In genomic region chr11:71448257-71449161, GRCh38 we compare ENCODE assay signal across 1 cellular context.
TF ChIP-seq lines count a peak whose summit lies in the region.

TSS of gene DHCR7 (minus strand) at chr11:71448393. CDS start at chr11:71444952, 3,441 bp downstream.

TF ChIP-seq in K562, 482 proteins besides CTCF, POLR2A, EP300 and RAD21 (continued from another document and continues in another):
- TF ChIP-seq NCOA1 (IDR thresholded peaks at IDR 0.05; ENCODE audit: low read depth) (no peak), NFIX (CRISPR knock-in tag; IDR thresholded peaks at IDR 0.05; ENCODE audit: low read depth) (no peak), RUNX1 (IDR thresholded peaks at IDR 0.05; ENCODE audit: low read depth) (no peak), MLLT1 (IDR thresholded peaks at IDR 0.05) (no peak), RHOXF2B (CRISPR knock-in tag; conservative IDR thresholded peaks at IDR 0.05) (no peak), MAFF (IDR thresholded peaks at IDR 0.05; ENCODE audit: low read length) (no peak), TEAD4 (IDR thresholded peaks at IDR 0.05; ENCODE audit: low read length) (0 out of 2 replicates have a peak, but pooled peaks have one; percentile 10), TEAD4 (CRISPR knock-in tag; IDR thresholded peaks at IDR 0.05; ENCODE audit: borderline replicate concordance) (no peak), HLTF (IDR thresholded peaks at IDR 0.05) (0 out of 2 replicates have a peak, but pooled peaks have one; percentile 38), ZNF24 (IDR thresholded peaks at IDR 0.05) (no peak), ARID1B (IDR thresholded peaks at IDR 0.05) (0 out of 2 replicates have a peak, but pooled peaks have one; percentile 18), ZNF217 (CRISPR knock-in tag; IDR thresholded peaks at IDR 0.05) (no peak), PTBP1 (IDR thresholded peaks at IDR 0.05; ENCODE audit: low read depth, low read length) (no peak), ESRRB (CRISPR knock-in tag; IDR thresholded peaks at IDR 0.05; ENCODE audit: borderline replicate concordance) (no peak), MNT (conservative IDR thresholded peaks at IDR 0.05) (peak; percentile 99 to 100), CEBPB (tag; IDR thresholded peaks at IDR 0.05) (no peak), BRCA1 (IDR thresholded peaks at IDR 0.05) (no peak), BRCA1 (CRISPR knock-in tag; IDR thresholded peaks at IDR 0.05) (no peak), IRF1 (CRISPR knock-in tag; IDR thresholded peaks at IDR 0.05; ENCODE audit: borderline replicate concordance) (no peak), GABPB1 (CRISPR knock-in tag; IDR thresholded peaks at IDR 0.05) (peak; percentile 48; the same call in 1 of the 2 replicates), SNAPC5 (CRISPR knock-in tag; IDR thresholded peaks at IDR 0.05) (no peak), NELFE (IDR thresholded peaks at IDR 0.05; ENCODE audit: insufficient read depth, insufficient read length) (no peak), ATF7 (IDR thresholded peaks at IDR 0.05) (peak; percentile 95), SREBF1 (IDR thresholded peaks at IDR 0.05; ENCODE audit: borderline replicate concordance, low read depth, low read length) (peak; percentile 90), IRF2 (CRISPR knock-in tag; IDR thresholded peaks at IDR 0.05) (no peak), FOS (IDR thresholded peaks at IDR 0.05; ENCODE audit: extremely low read depth, insufficient read length) (peak; percentile 95), JUNB (CRISPR knock-in tag; conservative IDR thresholded peaks at IDR 0.05) (no peak), CBX2 (IDR thresholded peaks at IDR 0.05; ENCODE audit: insufficient read depth, low read length, poor library complexity, severe bottlenecking) (no peak), ARID3A (IDR thresholded peaks at IDR 0.05; ENCODE audit: borderline replicate concordance, low read depth, low read length) (no peak), NR1H2 (CRISPR knock-in tag; IDR thresholded peaks at IDR 0.05) (no peak), PREB (CRISPR knock-in tag; IDR thresholded peaks at IDR 0.05) (no peak), MEF2D (tag; conservative IDR thresholded peaks at IDR 0.05; ENCODE audit: low read depth) (no peak), GATAD2B (IDR thresholded peaks at IDR 0.05; ENCODE audit: borderline replicate concordance) (peak; percentile 35), ZNF324 (CRISPR knock-in tag; IDR thresholded peaks at IDR 0.05) (no peak), PCBP2 (IDR thresholded peaks at IDR 0.05; ENCODE audit: low read depth, low read length, poor library complexity, severe bottlenecking) (no peak), RERE (CRISPR knock-in tag; IDR thresholded peaks at IDR 0.05; ENCODE audit: borderline replicate concordance) (no peak), DNMT1 (IDR thresholded peaks at IDR 0.05) (no peak), RBM22 (IDR thresholded peaks at IDR 0.05; ENCODE audit: low read depth, low read length, poor library complexity, severe bottlenecking) (no peak), DEAF1 (CRISPR knock-in tag; IDR thresholded peaks at IDR 0.05) (no peak), CTCFL (IDR thresholded peaks at IDR 0.05; ENCODE audit: borderline replicate concordance, insufficient read depth, low read depth, low read length, poor library complexity, severe bottlenecking) (no peak), ZNF140 (CRISPR knock-in tag; IDR thresholded peaks at IDR 0.05) (no peak), SNRNP70 (optimal IDR thresholded peaks at IDR 0.05; ENCODE audit: low read depth, low read length) (no peak), HMG20B (CRISPR knock-in tag; IDR thresholded peaks at IDR 0.05) (no peak), ZNF121 (CRISPR knock-in tag; conservative IDR thresholded peaks at IDR 0.05) (no peak), ZNF778 (CRISPR knock-in tag; IDR thresholded peaks at IDR 0.05) (no peak), TBL1XR1 (IDR thresholded peaks at IDR 0.05; ENCODE audit: low read length in 2 of 2) (no peak), MLX (CRISPR knock-in tag; conservative IDR thresholded peaks at IDR 0.05) (no peak), ETV1 (tag; conservative IDR thresholded peaks at IDR 0.05; ENCODE audit: low read depth) (no peak), NRF1 (conservative IDR thresholded peaks at IDR 0.05 in 1 of 2, IDR thresholded peaks at IDR 0.05 in 1 of 2) (peak; percentile 83 to 86), ZNF764 (CRISPR knock-in tag; IDR thresholded peaks at IDR 0.05; ENCODE audit: low read depth) (no peak), SMC3 (conservative IDR thresholded peaks at IDR 0.05; ENCODE audit: insufficient read depth, low read depth, low read length) (no peak), CREBBP (IDR thresholded peaks at IDR 0.05; ENCODE audit: low read depth, low read length) (no peak), MEIS2 (IDR thresholded peaks at IDR 0.05; ENCODE audit: partially characterized antibody) (peak; percentile 52), U2AF1 (optimal IDR thresholded peaks at IDR 0.05; ENCODE audit: low read depth, low read length) (no peak), ZNF347 (CRISPR knock-in tag; IDR thresholded peaks at IDR 0.05; ENCODE audit: low read depth) (no peak), ZNF766 (CRISPR knock-in tag; conservative IDR thresholded peaks at IDR 0.05) (no peak), RCOR1 (IDR thresholded peaks at IDR 0.05; ENCODE audit: borderline replicate concordance in 1 of 2, low read depth in 2 of 2, low read length in 2 of 2) (no peak)
